8 cellular contexts compared by ENCODE assay signal in the genomic region with DNA sequence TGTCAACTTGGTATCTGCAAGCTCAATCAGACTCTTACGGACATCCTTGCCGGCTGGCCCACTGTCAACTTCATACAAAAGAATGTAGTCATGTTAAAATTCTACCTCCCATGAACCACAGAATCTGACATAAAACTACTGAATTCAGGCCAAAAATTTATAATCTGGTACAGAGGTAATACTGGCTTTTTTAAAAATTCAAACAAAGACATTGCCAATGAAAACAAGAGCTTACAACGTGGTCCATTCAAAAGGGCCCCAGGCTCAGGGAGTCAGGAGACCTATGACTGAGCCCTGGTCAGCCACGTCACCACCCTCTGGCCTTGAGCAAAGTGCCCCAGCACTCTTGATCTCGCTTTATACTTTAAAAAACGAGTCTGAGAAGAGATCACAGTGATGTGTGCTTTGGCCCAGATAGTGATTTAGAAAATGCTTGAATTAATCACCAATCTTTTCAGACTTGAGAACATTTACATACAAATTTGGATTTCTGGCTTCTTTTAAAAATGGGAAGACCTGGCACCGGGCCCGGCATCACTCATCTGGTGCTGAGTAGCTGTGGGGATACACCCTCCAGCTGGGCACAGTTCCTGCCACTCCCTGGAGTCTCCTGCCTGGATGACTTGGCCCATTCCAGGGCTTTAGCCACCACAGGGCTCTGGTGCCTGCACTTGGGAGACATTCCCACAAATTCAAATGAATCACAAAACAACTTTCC.
DNase-seq lines count a peak whose midpoint lies in the region; ATAC-seq and TF ChIP-seq lines count a peak whose summit lies in the region.

No MANE protein-coding gene starts in this region.

- H3K4me3 ChIP-seq in fibroblast of villous mesenchyme (ENCODE audit: low read depth, low read length), result no peak overlapping the region

- in situ Hi-C loops in SK-MEL-5 (cut with HindIII; ENCODE audit: low pct_unique_long_range_greater_than_20kb, low sequenced_read_pairs), result no loop called here

- TF ChIP-seq CTCF in fibroblast of villous mesenchyme (IDR thresholded peaks at IDR 0.05; ENCODE audit: insufficient read depth, low read depth, low read length), result no peak

- peak; percentile 24 for DNase-seq in DMS79 treated with DMSO at 0.1 percent for 48 hours (lab: John Stamatoyannopoulos, UW)
- DNase-seq in DMS79 (lab: John Stamatoyannopoulos, UW), result no peak
- peak; percentile 96 for DNase-seq in SK-MEL-5 (ENCODE audit: low read depth, low spot score)
- DNase-seq in fibroblast of villous mesenchyme (ENCODE audit: low read depth), result peak; percentile 93
- peak; percentile 88 for DNase-seq in pulmonary artery endothelial cell (ENCODE audit: low read depth, low spot score)
- no peak for DNase-seq in NOMO-1 treated with dmso at 0.1 percent for 144 hours (lab: John Stamatoyannopoulos, UW; ENCODE audit: unreplicated experiment)
- no peak for DNase-seq in NCI-H2227 treated with DMSO at 0.1 percent for 48 hours (lab: John Stamatoyannopoulos, UW)

- ATAC-seq in HG02610 (IDR thresholded peaks at IDR 0.05; ENCODE audit: unreplicated experiment), result no peak

Comparison
In these comparisons a context has a peak if more than half of its experiments do, and no peak if none do; other contexts are left out.
1. DNase-seq: peak in DMS79 treated with DMSO at 0.1 percent for 48 hours (single experiment), SK-MEL-5 (single experiment), fibroblast of villous mesenchyme (single experiment) and pulmonary artery endothelial cell (single experiment); none in DMS79 (single experiment), NOMO-1 treated with dmso at 0.1 percent for 144 hours (single experiment) and NCI-H2227 treated with DMSO at 0.1 percent for 48 hours (single experiment).